Comparison of ENCODE assay signal across 1 cellular context in genomic region chr20:45934587-45935415, GRCh38.
TF ChIP-seq lines count a peak whose summit lies in the region.

Gene PCIF1, plus strand, starts transcription at chr20:45934683. Its CDS starts 4,317 bp downstream, at chr20:45939000.

TF ChIP-seq in HepG2, 621 proteins besides CTCF, POLR2A, EP300 and RAD21 (continued from another document and continues in another):
- TF ChIP-seq DMTF1 (CRISPR knock-in tag; IDR thresholded peaks at IDR 0.05), result no peak; the same call in 1 of the 2 replicates
- peak; percentile 98 for TF ChIP-seq MED8 (CRISPR knock-in tag; IDR thresholded peaks at IDR 0.05; ENCODE audit: insufficient replicate concordance)
- no peak for TF ChIP-seq ZNF484 (CRISPR knock-in tag; IDR thresholded peaks at IDR 0.05; ENCODE audit: borderline replicate concordance, low read depth)
- TF ChIP-seq ZNF280D (CRISPR knock-in tag; IDR thresholded peaks at IDR 0.05), result 0 out of 2 replicates have a peak, but pooled peaks have one; percentile 62
- TF ChIP-seq MTERF4 (CRISPR knock-in tag; IDR thresholded peaks at IDR 0.05), result peak; percentile 99
- TF ChIP-seq ZNF580 (CRISPR knock-in tag; IDR thresholded peaks at IDR 0.05; ENCODE audit: borderline replicate concordance, low read depth), result peak; percentile 99; the same call in 1 of the 2 replicates
- TF ChIP-seq ZHX1 (CRISPR knock-in tag; IDR thresholded peaks at IDR 0.05; ENCODE audit: low read depth), result peak; percentile 97
- TF ChIP-seq CREBL2 (CRISPR knock-in tag; IDR thresholded peaks at IDR 0.05; ENCODE audit: borderline replicate concordance), result peak; percentile 68; the same call in 1 of the 2 replicates
- TF ChIP-seq RFXAP (CRISPR knock-in tag; IDR thresholded peaks at IDR 0.05; ENCODE audit: borderline replicate concordance), result peak; percentile 92; the same call in 1 of the 2 replicates
- TF ChIP-seq ZBTB44 (CRISPR knock-in tag; IDR thresholded peaks at IDR 0.05), result peak; percentile 84; the same call in 1 of the 2 replicates
- peak; percentile 52 for TF ChIP-seq FOXO1 (CRISPR knock-in tag; IDR thresholded peaks at IDR 0.05)
- TF ChIP-seq ZNF562 (CRISPR knock-in tag; IDR thresholded peaks at IDR 0.05; ENCODE audit: borderline replicate concordance), result no peak
- no peak for TF ChIP-seq NCOR1 (IDR thresholded peaks at IDR 0.05; ENCODE audit: borderline replicate concordance, low read length)
- TF ChIP-seq NKX3-1 (CRISPR knock-in tag; IDR thresholded peaks at IDR 0.05), result 0 out of 2 replicates have a peak, but pooled peaks have one; percentile 78
- no peak for TF ChIP-seq HINFP (CRISPR knock-in tag; IDR thresholded peaks at IDR 0.05; ENCODE audit: low read depth)
- peak; percentile 89 for TF ChIP-seq THAP11 (CRISPR knock-in tag; IDR thresholded peaks at IDR 0.05)
- no peak for TF ChIP-seq THYN1 (CRISPR knock-in tag; IDR thresholded peaks at IDR 0.05; ENCODE audit: borderline replicate concordance, low read depth)
- TF ChIP-seq ZNF839 (CRISPR knock-in tag; IDR thresholded peaks at IDR 0.05; ENCODE audit: borderline replicate concordance), result peak; percentile 98
- TF ChIP-seq SKIL (CRISPR knock-in tag; IDR thresholded peaks at IDR 0.05; ENCODE audit: borderline replicate concordance), result peak; percentile 73; the same call in 1 of the 2 replicates
- TF ChIP-seq ARID4A (CRISPR knock-in tag; IDR thresholded peaks at IDR 0.05; ENCODE audit: borderline replicate concordance), result peak; percentile 70
- peak; percentile 90; the same call in 1 of the 2 replicates for TF ChIP-seq ZNF614 (CRISPR knock-in tag; IDR thresholded peaks at IDR 0.05; ENCODE audit: borderline replicate concordance)
- TF ChIP-seq YEATS2 (CRISPR knock-in tag; IDR thresholded peaks at IDR 0.05; ENCODE audit: borderline replicate concordance), result peak; percentile 80; the same call in 1 of the 2 replicates
- TF ChIP-seq ATAD3A (CRISPR knock-in tag; IDR thresholded peaks at IDR 0.05), result no peak
- TF ChIP-seq ZNF770 (CRISPR knock-in tag; IDR thresholded peaks at IDR 0.05), result no peak; the same call in none of the 2 replicates
- no peak for TF ChIP-seq DBP (CRISPR knock-in tag; IDR thresholded peaks at IDR 0.05; ENCODE audit: not compliant biosample characterization)
- no peak; the same call in 1 of the 2 replicates for TF ChIP-seq ZNF326 (CRISPR knock-in tag; IDR thresholded peaks at IDR 0.05; ENCODE audit: borderline replicate concordance)
- peak; percentile 96 for TF ChIP-seq ZSCAN31 (CRISPR knock-in tag; IDR thresholded peaks at IDR 0.05; ENCODE audit: low read depth)
- TF ChIP-seq ATM (IDR thresholded peaks at IDR 0.05; ENCODE audit: borderline replicate concordance), result no peak
